Comparison of ENCODE assay signal across 19 cellular contexts in genomic region chr1:89919174-89919573, GRCh38.
DNase-seq lines count a peak whose midpoint lies in the region; ATAC-seq and TF ChIP-seq lines count a peak whose summit lies in the region.
"Had no signal": no experiment of that assay in that cellular context is flagged by ENCODE, and none has a peak within 500 bp of the region (broad histone marks: within the 10 kb centered on the region; RNA-seq: fewer than 3 reads in every experiment).

No MANE protein-coding gene starts in this region.

- intact Hi-C loops in A673 (cut with micrococcal nuclease; ENCODE audit: unreplicated experiment): no loop called here
- intact Hi-C loops in PC-3 (cut with micrococcal nuclease): no loop called here
- intact Hi-C loops in gastrocnemius medialis (cut with DNase I; ENCODE audit: low total_unique reads): loop anchor here (5.0 kb wide), 1 partner anchor 97 kb away; the partner anchor contains the start of gene LRRC8D
- intact Hi-C loops in Right ventricle myocardium inferior (cut with DNase I): no loop called here

- peak overlapping the region; percentile 2; the same call in 1 of the 2 replicates for H3K4me2 ChIP-seq in PC-3 (ENCODE audit: low read length)

- BruUV-seq in A673 (replicated peaks; lab: Mats Ljungman, UMichigan): no TSS peak
- no TSS peak for BruUV-seq in PC-3 (replicated peaks; lab: Mats Ljungman, UMichigan)

- no peak overlapping the region for H2AFZ ChIP-seq in PC-3 (ENCODE audit: low read length)

- no peak overlapping the region for H3K9ac ChIP-seq in PC-3 (ENCODE audit: low read length)
- H3K9ac ChIP-seq in endodermal cell (ENCODE audit: extremely low read depth, low read length, poor library complexity, severe bottlenecking): peak overlapping the region; percentile 21

- TF ChIP-seq POLR2A in gastrocnemius medialis (IDR thresholded peaks at IDR 0.05): no peak

- peaks cover 24% of the 10 kb centered on the region for H3K4me1 ChIP-seq in A673 (ENCODE audit: insufficient read depth, low read length, poor library complexity, severe bottlenecking)
- H3K4me1 ChIP-seq in PC-3 (ENCODE audit: insufficient read depth, low read length): peaks cover 13% of the 10 kb centered on the region
- peaks cover 25% of the 10 kb centered on the region for H3K4me1 ChIP-seq in endodermal cell (ENCODE audit: control insufficient read depth, insufficient read depth, low read length)
- peaks cover 11 to 34% of the 10 kb centered on the region in 2 donors for H3K4me1 ChIP-seq in gastrocnemius medialis
- H3K4me1 ChIP-seq: SJCRH30 had no signal

- TF ChIP-seq CTCF in A673 (conservative IDR thresholded peaks at IDR 0.05; ENCODE audit: low read depth, low read length): no peak
- TF ChIP-seq CTCF in PC-3 (conservative IDR thresholded peaks at IDR 0.05; ENCODE audit: low read depth, low read length): no peak
- no peak for TF ChIP-seq CTCF in endodermal cell (conservative IDR thresholded peaks at IDR 0.05)
- no peak for TF ChIP-seq CTCF in gastrocnemius medialis (IDR thresholded peaks at IDR 0.05 in 4 of 5, conservative IDR thresholded peaks at IDR 0.05 in 1 of 5)

- H3K9me2 ChIP-seq in PC-3 (replicated peaks; ENCODE audit: low read length): no peaks in the 10 kb centered on the region

- POLR2A ChIA-PET in A673 (lab: Charles Lee; ENCODE audit: low non-redundant PET) (no interaction called here), PC-3 (lab: Charles Lee; ENCODE audit: unreplicated experiment) (interaction anchor here (0.5 to 0.7 kb wide), 2 partner anchors 12 to 35 kb away, joined by 4 to 5 read pairs; no protein-coding TSS in a partner anchor)

- in situ Hi-C loops in gastrocnemius medialis (cut with MboI; ENCODE audit: low sequenced_read_pairs in 4 of 4): no loop called here

- H3K36me3 Mint-ChIP-seq in endodermal cell (ENCODE audit: low read depth): peaks cover 13% of the 10 kb centered on the region
- peaks cover 27% of the 10 kb centered on the region for H3K36me3 Mint-ChIP-seq in activated naive CD4-positive, alpha-beta T cell treated with anti-CD3 and anti-CD28 coated beads, Interleukin-2, amount 10 ng/mL, durations not matched to agents 7 days and 5 days

- DNase-seq in A673 (ENCODE audit: low spot score): no peak
- no peak for DNase-seq in PC-3
- DNase-seq in endodermal cell: no peak
- no peak for DNase-seq in gastrocnemius medialis
- no peak for DNase-seq in Right ventricle myocardium inferior (ENCODE audit: missing footprints)
- no peak for DNase-seq in HCEC 1CT
- no peak for DNase-seq in activated naive CD4-positive, alpha-beta T cell treated with anti-CD3 and anti-CD28 coated beads, Interleukin-2, amount 10 ng/mL, durations not matched to agents 7 days and 5 days
- DNase-seq in dermis blood vessel endothelial cell: no peak
- DNase-seq: C1 segment of cervical spinal cord, COR-L47, GF-D8, NCI-H1436, NCI-H2029, NCI-H2171, NCI-H446, NCI-H69, RPMI8226, SJCRH30 had no signal

- no peak overlapping the region for H3K27ac Mint-ChIP-seq in endodermal cell
- H3K27ac Mint-ChIP-seq in activated naive CD4-positive, alpha-beta T cell treated with anti-CD3 and anti-CD28 coated beads, Interleukin-2, amount 10 ng/mL, durations not matched to agents 7 days and 5 days: no peak overlapping the region

- H3K27me3 ChIP-seq in A673 (replicated peaks; ENCODE audit: insufficient read depth, low read depth, low read length, poor library complexity): no peaks in the 10 kb centered on the region
- H3K27me3 ChIP-seq in PC-3 (ENCODE audit: low read length): no peaks in the 10 kb centered on the region
- H3K27me3 ChIP-seq in endodermal cell (ENCODE audit: control insufficient read depth, insufficient read depth, low read length, poor library complexity, severe bottlenecking): no peaks in the 10 kb centered on the region
- H3K27me3 ChIP-seq in gastrocnemius medialis: no peaks in the 10 kb centered on the region
- H3K27me3 ChIP-seq: SJCRH30 had no signal

- no peak overlapping the region for H3K4me3 Mint-ChIP-seq in endodermal cell
- no peak overlapping the region for H3K4me3 Mint-ChIP-seq in activated naive CD4-positive, alpha-beta T cell treated with anti-CD3 and anti-CD28 coated beads, Interleukin-2, amount 10 ng/mL, durations not matched to agents 7 days and 5 days

- H3K4me3 ChIP-seq in A673 (ENCODE audit: low read depth, low read length, poor library complexity, severe bottlenecking) (no peak overlapping the region), PC-3 (ENCODE audit: low read length) (no peak overlapping the region), endodermal cell (ENCODE audit: low read length) (no peak overlapping the region), gastrocnemius medialis (no peak overlapping the region)
- H3K4me3 ChIP-seq: HAP-1, SJCRH30 had no signal

- no peaks in the 10 kb centered on the region for H4K20me1 ChIP-seq in PC-3 (ENCODE audit: low read length)

- H3K27ac ChIP-seq in A673 (ENCODE audit: low read depth, low read length, poor library complexity, severe bottlenecking) (peak overlapping the region; percentile 14), PC-3 (ENCODE audit: low read length) (no peak overlapping the region), endodermal cell (ENCODE audit: low read depth, low read length) (no peak overlapping the region), gastrocnemius medialis (peak overlapping the region in 3 of 4 donors; percentile 50 to 75 (median 60))
- H3K27ac ChIP-seq: SJCRH30 had no signal

- H3K36me3 ChIP-seq in A673 (ENCODE audit: insufficient read depth, low read length, poor library complexity, severe bottlenecking): peaks cover 11% of the 10 kb centered on the region
- H3K36me3 ChIP-seq in PC-3 (ENCODE audit: low read depth, low read length): peaks cover 9% of the 10 kb centered on the region; the same call in 1 of the 2 replicates
- H3K36me3 ChIP-seq in endodermal cell (ENCODE audit: control insufficient read depth, insufficient read depth, low read length): peaks cover 12% of the 10 kb centered on the region
- H3K36me3 ChIP-seq in gastrocnemius medialis: no peaks in the 10 kb centered on the region

- H3K9me3 ChIP-seq in A673 (ENCODE audit: low read depth, low read length, poor library complexity, severe bottlenecking): peaks cover 13% of the 10 kb centered on the region
- no peaks in the 10 kb centered on the region for H3K9me3 ChIP-seq in PC-3 (ENCODE audit: low read length)
- H3K9me3 ChIP-seq in endodermal cell (ENCODE audit: control insufficient read depth, low read length): peaks cover 11% of the 10 kb centered on the region
- no peaks in the 10 kb centered on the region for H3K9me3 ChIP-seq in gastrocnemius medialis

- peaks cover 39% of the 10 kb centered on the region for H3K4me1 Mint-ChIP-seq in endodermal cell
- H3K4me1 Mint-ChIP-seq in activated naive CD4-positive, alpha-beta T cell treated with anti-CD3 and anti-CD28 coated beads, Interleukin-2, amount 10 ng/mL, durations not matched to agents 7 days and 5 days: peaks cover 4% of the 10 kb centered on the region

- CTCF ChIA-PET in A673 (lab: Charles Lee) (no interaction called here), PC-3 (lab: Charles Lee) (no interaction called here)
- CTCF ChIA-PET in activated naive CD4-positive, alpha-beta T cell treated with anti-CD3 and anti-CD28 coated beads, Interleukin-2, amount 10 ng/mL, durations not matched to agents 7 days and 5 days (lab: Charles Lee): no interaction called here

- peaks cover 13% of the 10 kb centered on the region for H3K9me3 Mint-ChIP-seq in endodermal cell
- peaks cover 5% of the 10 kb centered on the region for H3K9me3 Mint-ChIP-seq in activated naive CD4-positive, alpha-beta T cell treated with anti-CD3 and anti-CD28 coated beads, Interleukin-2, amount 10 ng/mL, durations not matched to agents 7 days and 5 days

- no peaks in the 10 kb centered on the region for H3K27me3 Mint-ChIP-seq in endodermal cell (ENCODE audit: insufficient read depth)
- no peaks in the 10 kb centered on the region for H3K27me3 Mint-ChIP-seq in activated naive CD4-positive, alpha-beta T cell treated with anti-CD3 and anti-CD28 coated beads, Interleukin-2, amount 10 ng/mL, durations not matched to agents 7 days and 5 days

- ATAC-seq in PC-3: no peak
- no peak for ATAC-seq in gastrocnemius medialis
- ATAC-seq in Right ventricle myocardium inferior: no peak

- no peaks in the 10 kb centered on the region for H3K79me2 ChIP-seq in PC-3 (ENCODE audit: low read length)

- H3F3A ChIP-seq in PC-3 (ENCODE audit: low read length, unreplicated experiment): no peaks in the 10 kb centered on the region

Comparison
In these comparisons a context has a peak if more than half of its experiments do, and no peak if none do; other contexts are left out.
1. H3K27ac ChIP-seq: peak in A673 (single experiment) and gastrocnemius medialis (3 of 4); none in PC-3 (single experiment) and endodermal cell (single experiment).